Comparison of ENCODE assay signal across 15 cellular contexts in the genomic region with DNA sequence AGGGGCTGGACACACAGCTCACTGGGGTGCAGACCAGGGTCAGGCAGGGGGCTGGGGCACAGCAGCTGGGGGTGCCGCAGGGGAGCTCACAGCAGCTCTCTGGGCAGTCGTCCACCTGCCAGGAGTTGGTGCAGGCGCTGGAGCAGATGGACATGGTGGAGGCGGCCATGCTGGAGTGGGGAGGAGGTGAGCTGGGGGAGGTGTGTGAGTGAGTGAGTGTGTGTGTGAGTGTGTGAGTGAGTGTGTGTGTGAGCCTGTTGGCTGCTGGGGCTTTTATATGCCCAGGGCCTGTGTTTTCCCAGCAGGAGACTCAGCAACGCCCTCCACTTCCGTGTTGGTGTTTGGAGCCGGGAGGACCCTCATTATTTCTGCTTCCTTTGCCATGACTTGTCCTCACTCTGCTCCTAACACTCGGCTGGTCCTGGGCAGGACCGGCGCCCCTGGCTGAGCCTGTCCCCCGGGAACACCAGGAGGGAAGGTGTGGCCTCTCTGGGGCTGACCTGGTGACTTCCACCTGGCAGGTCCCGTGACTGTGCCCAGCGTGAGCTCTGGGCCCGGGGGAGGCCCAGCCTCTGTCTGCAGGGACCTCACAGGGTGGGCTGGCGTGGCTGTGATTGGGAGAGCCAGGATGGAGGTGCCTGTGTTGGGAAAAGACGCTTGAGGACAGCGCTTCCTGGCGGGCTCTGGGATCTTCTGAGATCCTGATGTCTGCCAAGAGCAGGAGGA. TPM values are rescaled to one million over a fixed set of nuclear protein-coding genes. Genes with fewer than 3 reads are reported as not detected.
DNase-seq lines count a peak whose midpoint lies in the region; ATAC-seq lines count a peak whose summit lies in the region.
"Had no signal": no experiment of that assay in that cellular context is flagged by ENCODE, and none has a peak within 500 bp of the region (broad histone marks: within the 10 kb centered on the region; RNA-seq: fewer than 3 reads in every experiment).

A gene with protein sequence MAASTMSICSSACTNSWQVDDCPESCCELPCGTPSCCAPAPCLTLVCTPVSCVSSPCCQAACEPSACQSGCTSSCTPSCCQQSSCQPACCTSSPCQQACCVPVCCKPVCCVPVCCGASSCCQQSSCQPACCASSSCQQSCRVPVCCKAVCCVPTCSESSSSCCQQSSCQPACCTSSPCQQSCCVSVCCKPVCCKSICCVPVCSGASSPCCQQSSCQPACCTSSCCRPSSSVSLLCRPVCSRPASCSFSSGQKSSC (minus strand): TSS at position 216 of the 726 bp plus-strand sequence. CDS start 47 bp downstream, at position 169.

- POLR2A ChIA-PET in naive thymus-derived CD8-positive, alpha-beta T cell (lab: Charles Lee) = no interaction called here

- peak; percentile 61 for DNase-seq in DMS 273 (lab: John Stamatoyannopoulos, UW; ENCODE audit: unreplicated experiment)
- no peak for DNase-seq in DMS 273 treated with DMSO at 0.1 percent for 48 hours (lab: John Stamatoyannopoulos, UW)
- peak; percentile 18 for DNase-seq in D341Med (ENCODE audit: low spot score)
- no peak for DNase-seq in central memory CD8-positive, alpha-beta T cell (ENCODE audit: low spot score in 2 of 2)
- peak in 1 of 10 donors; percentile 56 for DNase-seq in naive thymus-derived CD8-positive, alpha-beta T cell
- no peak for DNase-seq in stimulated activated naive CD8-positive, alpha-beta T cell treated with anti-CD3 and anti-CD28 coated beads, Interleukin-15, amount 100 ng/mL, for 72 hours
- DNase-seq in SKM-1 treated with dmso at 0.1 percent for 144 hours (lab: John Stamatoyannopoulos, UW; ENCODE audit: unreplicated experiment) = no peak
- DNase-seq: activated CD4-positive, alpha-beta T cell treated with anti-CD3 and anti-CD28 coated beads for 36 hours; CD4-positive, alpha-beta T cell; effector memory CD4-positive, alpha-beta T cell; gastrocnemius medialis; immature natural killer cell had no signal

- H3K4me1 Mint-ChIP-seq in central memory CD8-positive, alpha-beta T cell = peaks cover 33% of the 10 kb centered on the region
- H3K4me1 Mint-ChIP-seq in naive thymus-derived CD8-positive, alpha-beta T cell = peaks cover 25 to 36% (median 31%) of the 10 kb centered on the region in 4 donors
- peaks cover 22% of the 10 kb centered on the region for H3K4me1 Mint-ChIP-seq in stimulated activated naive CD8-positive, alpha-beta T cell treated with anti-CD3 and anti-CD28 coated beads, Interleukin-15, amount 100 ng/mL, for 72 hours

- H3K4me3 Mint-ChIP-seq in central memory CD8-positive, alpha-beta T cell = no peak within 1 kb of the TSS
- no peak within 1 kb of the TSS for H3K4me3 Mint-ChIP-seq in naive thymus-derived CD8-positive, alpha-beta T cell
- no peak within 1 kb of the TSS for H3K4me3 Mint-ChIP-seq in stimulated activated naive CD8-positive, alpha-beta T cell treated with anti-CD3 and anti-CD28 coated beads, Interleukin-15, amount 100 ng/mL, for 72 hours
- H3K4me3 Mint-ChIP-seq: activated CD4-positive, alpha-beta T cell treated with anti-CD3 and anti-CD28 coated beads for 36 hours; activated T-helper 17 cell treated with anti-CD3 and anti-CD28 coated beads, Interleukin-2, amount 50 U/mL, for 72 hours; CD4-positive, alpha-beta T cell; immature natural killer cell had no signal

- H3K9me3 Mint-ChIP-seq in central memory CD8-positive, alpha-beta T cell = peaks cover 20% of the 10 kb centered on the region
- H3K9me3 Mint-ChIP-seq in naive thymus-derived CD8-positive, alpha-beta T cell = peaks cover 6 to 43% (median 27%) of the 10 kb centered on the region in 9 donors
- peaks cover 20 to 38% of the 10 kb centered on the region in 2 donors for H3K9me3 Mint-ChIP-seq in stimulated activated naive CD8-positive, alpha-beta T cell treated with anti-CD3 and anti-CD28 coated beads, Interleukin-15, amount 100 ng/mL, for 72 hours

- peaks cover 6% of the 10 kb centered on the region for H3K36me3 Mint-ChIP-seq in central memory CD8-positive, alpha-beta T cell (ENCODE audit: insufficient read depth)
- H3K36me3 Mint-ChIP-seq in naive thymus-derived CD8-positive, alpha-beta T cell = peaks cover 7 to 32% (median 25%) of the 10 kb centered on the region in 3 donors

- H3K27ac Mint-ChIP-seq in central memory CD8-positive, alpha-beta T cell (ENCODE audit: low read depth) = peak within 1 kb of the TSS; percentile 57
- peak within 1 kb of the TSS in 7 of 10 donors; percentile 9 to 63 (median 46) for H3K27ac Mint-ChIP-seq in naive thymus-derived CD8-positive, alpha-beta T cell
- no peak within 1 kb of the TSS for H3K27ac Mint-ChIP-seq in stimulated activated naive CD8-positive, alpha-beta T cell treated with anti-CD3 and anti-CD28 coated beads, Interleukin-15, amount 100 ng/mL, for 72 hours
- H3K27ac Mint-ChIP-seq: activated CD4-positive, alpha-beta T cell treated with anti-CD3 and anti-CD28 coated beads for 36 hours; activated T-helper 17 cell treated with anti-CD3 and anti-CD28 coated beads, Interleukin-2, amount 50 U/mL, for 72 hours; CD4-positive, alpha-beta T cell had no signal

- no peak for ATAC-seq in central memory CD8-positive, alpha-beta T cell (replicated peaks; ENCODE audit: extremely low read depth, poor library complexity, severe bottlenecking)
- no peak for ATAC-seq in naive thymus-derived CD8-positive, alpha-beta T cell
- no peak for ATAC-seq in stimulated activated naive CD8-positive, alpha-beta T cell treated with anti-CD3 and anti-CD28 coated beads, Interleukin-15, amount 100 ng/mL, for 72 hours
- no peak for ATAC-seq in HG03469 (IDR thresholded peaks at IDR 0.05; ENCODE audit: unreplicated experiment)
- ATAC-seq: activated CD4-positive, alpha-beta T cell treated with anti-CD3 and anti-CD28 coated beads for 36 hours; activated T-helper 17 cell treated with anti-CD3 and anti-CD28 coated beads, Interleukin-2, amount 50 U/mL, for 72 hours; gastrocnemius medialis had no signal

- H3K27me3 Mint-ChIP-seq in central memory CD8-positive, alpha-beta T cell = no peaks in the 10 kb centered on the region
- peaks cover 0 to 3% (median 0%) of the 10 kb centered on the region in 5 donors for H3K27me3 Mint-ChIP-seq in naive thymus-derived CD8-positive, alpha-beta T cell
- H3K27me3 Mint-ChIP-seq in stimulated activated naive CD8-positive, alpha-beta T cell treated with anti-CD3 and anti-CD28 coated beads, Interleukin-15, amount 100 ng/mL, for 72 hours = no peaks in the 10 kb centered on the region
- H3K27me3 Mint-ChIP-seq: activated CD4-positive, alpha-beta T cell treated with anti-CD3 and anti-CD28 coated beads for 36 hours; CD4-positive, alpha-beta T cell had no signal

RNA-seq across cellular contexts. Expression of the gene that starts here (rescaled TPM):
- not detected for total RNA-seq in naive thymus-derived CD8-positive, alpha-beta T cell
- polyA plus RNA-seq in naive thymus-derived CD8-positive, alpha-beta T cell = not detected
- total RNA-seq: activated CD4-positive, alpha-beta T cell treated with anti-CD3 and anti-CD28 coated beads for 36 hours; activated T-helper 17 cell treated with anti-CD3 and anti-CD28 coated beads, Interleukin-2, amount 50 U/mL, for 72 hours; CD4-positive, alpha-beta T cell; gastrocnemius medialis; HT-29 had no signal
- polyA plus RNA-seq: immature natural killer cell had no signal

Comparison
In these comparisons a context has a peak if more than half of its experiments do, and no peak if none do; other contexts are left out.
1. DNase-seq: peak in DMS 273 (single experiment) and D341Med (single experiment); none in DMS 273 treated with DMSO at 0.1 percent for 48 hours (single experiment), central memory CD8-positive, alpha-beta T cell (0 of 2), stimulated activated naive CD8-positive, alpha-beta T cell treated with anti-CD3 and anti-CD28 coated beads, Interleukin-15, amount 100 ng/mL, for 72 hours (0 of 2) and SKM-1 treated with dmso at 0.1 percent for 144 hours (single experiment).
2. H3K27ac Mint-ChIP-seq: peak in central memory CD8-positive, alpha-beta T cell (single experiment) and naive thymus-derived CD8-positive, alpha-beta T cell (7 of 10); none in stimulated activated naive CD8-positive, alpha-beta T cell treated with anti-CD3 and anti-CD28 coated beads, Interleukin-15, amount 100 ng/mL, for 72 hours (0 of 2).